Comparison of ENCODE assay signal across 8 cellular contexts in the genomic region with DNA sequence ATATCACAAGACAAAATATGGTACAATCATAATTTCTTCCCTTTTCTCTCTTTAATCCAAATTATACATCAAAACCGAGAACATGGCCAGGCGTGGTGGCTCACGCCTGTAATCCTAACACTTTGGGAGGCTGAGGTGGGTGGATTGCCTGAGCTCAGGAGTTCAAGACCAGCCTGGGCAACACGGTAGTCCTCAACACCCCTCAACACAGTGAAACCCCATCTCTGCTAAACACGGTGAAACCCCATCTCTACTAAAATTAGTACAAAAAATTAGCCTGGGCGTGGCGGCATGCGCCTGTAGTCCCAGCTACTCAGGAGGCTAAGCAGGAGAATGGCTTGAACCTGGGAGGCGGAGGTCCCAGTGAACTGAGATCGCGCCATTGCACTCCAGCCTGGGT. TPM values are rescaled to one million over a fixed set of nuclear protein-coding genes. Genes with fewer than 3 reads are reported as not detected.
DNase-seq lines count a peak whose midpoint lies in the region; TF ChIP-seq lines count a peak whose summit lies in the region.
"Not testable (repeated sequence)": the region's sequence is repeated elsewhere in the genome, so short reads cannot be mapped to it uniquely, and the experiment has no call there.

No MANE protein-coding gene starts in this region.

- not testable (repeated sequence) for H3K9me3 ChIP-seq in ascending aorta; esophagus muscularis mucosa; liver (ENCODE audit: control insufficient read depth in 4 of 4, low read length in 3 of 4); parathyroid adenoma (ENCODE audit: control insufficient read depth, low read length); subcutaneous abdominal adipose tissue (ENCODE audit: control insufficient read depth in 5 of 5, low read length in 5 of 5); uterus

- not testable (repeated sequence) for TF ChIP-seq EP300 in esophagus muscularis mucosa (IDR thresholded peaks at IDR 0.05)

- H3K9me3 Mint-ChIP-seq in T-helper 2 cell treated with Interferon-gamma antibody and Interleukin-4, amounts not matched to agents 5 μg/mL and 100 μg/mL, for 36 hours = not testable (repeated sequence)

- H3K4me2 ChIP-seq in parathyroid adenoma (ENCODE audit: low read length) = not testable (repeated sequence)

- not testable (repeated sequence) for TF ChIP-seq RAD21 in liver (IDR thresholded peaks at IDR 0.05)

- intact Hi-C loops in ascending aorta (cut with DNase I); esophagus muscularis mucosa (cut with DNase I); uterus (cut with DNase I; ENCODE audit: low total_unique reads): not testable (repeated sequence)

- not testable (repeated sequence) for H3K9ac ChIP-seq in liver (ENCODE audit: low read depth in 1 of 2, low read length in 2 of 2); parathyroid adenoma; subcutaneous abdominal adipose tissue (ENCODE audit: low read length in 5 of 5)

- H2AFZ ChIP-seq in ACC112 (ENCODE audit: low read length, unreplicated experiment) = peak overlapping the region; percentile 91
- H2AFZ ChIP-seq in parathyroid adenoma = not testable (repeated sequence)

- H3K27ac ChIP-seq in ACC112 (ENCODE audit: low read depth, low read length) = peak overlapping the region; percentile 99
- peak overlapping the region; percentile 78 to 82 for H3K27ac ChIP-seq in ascending aorta
- peak overlapping the region; percentile 52 to 76 (median 71) for H3K27ac ChIP-seq in esophagus muscularis mucosa (replicated peaks in 1 of 4)
- peak overlapping the region; percentile 23 to 25 for H3K27ac ChIP-seq in liver (ENCODE audit: low read depth in 1 of 2, low read length in 2 of 2)
- peak overlapping the region; percentile 62 for H3K27ac ChIP-seq in parathyroid adenoma
- H3K27ac ChIP-seq in subcutaneous abdominal adipose tissue (ENCODE audit: low read depth, low read length) = peak overlapping the region; percentile 73
- H3K27ac ChIP-seq in uterus = peak overlapping the region; percentile 71 to 75

- not testable (repeated sequence) for DNase-seq in T-helper 2 cell treated with Interferon-gamma antibody and Interleukin-4, amounts not matched to agents 5 μg/mL and 100 μg/mL, for 36 hours (ENCODE audit: low spot score); ascending aorta (ENCODE audit: low spot score in 2 of 2); esophagus muscularis mucosa (ENCODE audit: extremely low spot score); uterus

- H3K4me1 Mint-ChIP-seq in T-helper 2 cell treated with Interferon-gamma antibody and Interleukin-4, amounts not matched to agents 5 μg/mL and 100 μg/mL, for 36 hours (ENCODE audit: low read depth) = peaks cover 45% of the 10 kb centered on the region

- H3K27me3 Mint-ChIP-seq in T-helper 2 cell treated with Interferon-gamma antibody and Interleukin-4, amounts not matched to agents 5 μg/mL and 100 μg/mL, for 36 hours (ENCODE audit: low read depth) = not testable (repeated sequence)

- not testable (repeated sequence) for H3K36me3 ChIP-seq in ACC112 (ENCODE audit: insufficient read depth, low read length); ascending aorta; esophagus muscularis mucosa; liver (ENCODE audit: control insufficient read depth in 4 of 4, insufficient read depth in 3 of 4, low read depth in 1 of 4, low read length in 3 of 4); parathyroid adenoma (ENCODE audit: control insufficient read depth, insufficient read depth, low read length); subcutaneous abdominal adipose tissue (ENCODE audit: control insufficient read depth in 5 of 5, insufficient read depth in 5 of 5, low read length in 5 of 5); uterus

- 94% methylated on average over 11 of the region's 11 CpGs for WGBS in esophagus muscularis mucosa
- WGBS in liver = 96% methylated on average over 11 of the region's 11 CpGs

- H3K4me1 ChIP-seq in ACC112 (ENCODE audit: control insufficient read depth, insufficient read depth, low read length, unreplicated experiment) (peaks cover 37% of the 10 kb centered on the region), ascending aorta (peaks cover 7 to 15% of the 10 kb centered on the region in 2 donors), esophagus muscularis mucosa (peaks cover 30 to 54% (median 48%) of the 10 kb centered on the region in 4 donors), subcutaneous abdominal adipose tissue (ENCODE audit: control insufficient read depth in 5 of 5, insufficient read depth in 5 of 5, low read length in 5 of 5) (peaks cover 3 to 34% (median 26%) of the 10 kb centered on the region in 5 donors)
- not testable (repeated sequence) for H3K4me1 ChIP-seq in liver (ENCODE audit: control insufficient read depth in 4 of 4, insufficient read depth in 4 of 4, low read length in 3 of 4); parathyroid adenoma; uterus

- not testable (repeated sequence) for TF ChIP-seq POLR2A in esophagus muscularis mucosa (IDR thresholded peaks at IDR 0.05; ENCODE audit: low read depth); uterus (IDR thresholded peaks at IDR 0.05)

- H3K27ac Mint-ChIP-seq in T-helper 2 cell treated with Interferon-gamma antibody and Interleukin-4, amounts not matched to agents 5 μg/mL and 100 μg/mL, for 36 hours = peak overlapping the region; percentile 50

- not testable (repeated sequence) for H3K4me3 Mint-ChIP-seq in T-helper 2 cell treated with Interferon-gamma antibody and Interleukin-4, amounts not matched to agents 5 μg/mL and 100 μg/mL, for 36 hours

- H3K36me3 Mint-ChIP-seq in T-helper 2 cell treated with Interferon-gamma antibody and Interleukin-4, amounts not matched to agents 5 μg/mL and 100 μg/mL, for 36 hours (ENCODE audit: low read depth) = peaks cover 14% of the 10 kb centered on the region

- not testable (repeated sequence) for H3K27me3 ChIP-seq in ACC112 (ENCODE audit: insufficient read depth, low read length); ascending aorta; esophagus muscularis mucosa; liver (ENCODE audit: control insufficient read depth in 4 of 4, insufficient read depth in 4 of 4, low read length in 3 of 4); parathyroid adenoma (ENCODE audit: control insufficient read depth, insufficient read depth, low read length); subcutaneous abdominal adipose tissue (ENCODE audit: control insufficient read depth in 5 of 5, insufficient read depth in 4 of 5, low read length in 5 of 5); uterus

- not testable (repeated sequence) for H3K4me3 ChIP-seq in ACC112 (ENCODE audit: low read depth, low read length); ascending aorta; esophagus muscularis mucosa; liver (ENCODE audit: low read depth in 1 of 3, low read length in 3 of 3); parathyroid adenoma (ENCODE audit: low read depth, low read length); uterus
- H3K4me3 ChIP-seq in subcutaneous abdominal adipose tissue (ENCODE audit: low read depth in 1 of 5, low read length in 5 of 5) = peak overlapping the region in 1 of 5 donors; percentile 12

- not testable (repeated sequence) for TF ChIP-seq CTCF in ascending aorta (IDR thresholded peaks at IDR 0.05); esophagus muscularis mucosa (IDR thresholded peaks at IDR 0.05); liver (IDR thresholded peaks at IDR 0.05; ENCODE audit: low read depth, low read length, missing input control); parathyroid adenoma (IDR thresholded peaks at IDR 0.05); uterus (IDR thresholded peaks at IDR 0.05)

- H3K79me2 ChIP-seq in ACC112 (ENCODE audit: control insufficient read depth, insufficient read depth, low read length, unreplicated experiment); parathyroid adenoma: not testable (repeated sequence)

RNA-seq across cellular contexts. Expression of gene ARL4A, which starts 33.0 kb away (rescaled TPM):
- 55.5 TPM for total RNA-seq in ascending aorta
- total RNA-seq in esophagus muscularis mucosa = 10 to 100 TPM; 34.9 to 62.3 (median 52.4) TPM
- total RNA-seq in liver = 10 to 100 TPM; 12.2 to 77.3 TPM
- polyA plus RNA-seq in liver = 10 to 100 TPM in 1 of 2 donors, 1 to 10 TPM in 1; 7.5 to 19.8 TPM
- 10 to 100 TPM; 38.5 to 89.7 (median 72.7) TPM for total RNA-seq in uterus

Comparison
In these comparisons a context has a peak if more than half of its experiments do, and no peak if none do; other contexts are left out.
1. H3K27ac ChIP-seq: peak in every context shown above with its lines; median percentile 99 in ACC112; 80 in ascending aorta; 73 in subcutaneous abdominal adipose tissue; 73 in uterus; 71 in esophagus muscularis mucosa; 62 in parathyroid adenoma; 24 in liver.